In the genomic region with DNA sequence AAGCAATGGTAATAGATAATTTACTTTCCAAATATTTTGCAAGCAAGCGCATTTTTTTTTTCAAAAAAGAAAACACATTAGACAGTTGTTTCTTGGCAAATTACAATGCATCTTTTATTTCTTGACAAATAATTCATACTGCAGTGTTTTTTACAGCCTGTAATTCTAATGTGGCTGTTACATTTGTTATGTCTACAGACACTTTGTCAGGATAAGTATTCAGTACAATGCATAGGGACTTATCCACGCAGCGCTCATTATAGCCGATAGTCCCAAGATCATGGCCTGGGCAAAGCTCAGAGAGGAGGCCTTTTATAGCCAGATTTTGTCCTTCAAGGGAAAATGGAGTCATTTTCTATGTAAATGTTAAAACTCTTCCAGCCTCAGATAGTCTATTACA, we compare ENCODE assay signal across 21 cellular contexts.
DNase-seq lines count a peak whose midpoint lies in the region; ATAC-seq lines count a peak whose summit lies in the region.
"Had no signal": no experiment of that assay in that cellular context is flagged by ENCODE, and none has a peak within 500 bp of the region (broad histone marks: within the 10 kb centered on the region; RNA-seq: fewer than 3 reads in every experiment).

No MANE protein-coding gene starts in this region.

- ATAC-seq in HG02981 (IDR thresholded peaks at IDR 0.05; ENCODE audit: unreplicated experiment), result no peak
- ATAC-seq in GM18861 (IDR thresholded peaks at IDR 0.05; ENCODE audit: unreplicated experiment), result no peak
- ATAC-seq: GM12878 had no signal

- DNase-seq in NCI-H2227 (lab: John Stamatoyannopoulos, UW; ENCODE audit: unreplicated experiment), result peak; percentile 8
- peak; percentile 1 for DNase-seq in NCI-H69 (lab: John Stamatoyannopoulos, UW)
- no peak for DNase-seq in T-helper 9 cell
- DNase-seq: 8988T; ACHN; BE2C; C1 segment of cervical spinal cord; CD4-positive, alpha-beta memory T cell; CD4-positive, CD25-positive, alpha-beta regulatory T cell; CD8-positive, alpha-beta memory T cell; COR-L47; DMS 273 treated with DMSO at 0.1 percent for 48 hours; DMS153; DMS53; DMS79; DND-41; EL; GDM1 had no signal
